Comparison of ENCODE assay signal across 10 cellular contexts in genomic region chr7:7989985-7990761, GRCh38. TPM values are rescaled to one million over a fixed set of nuclear protein-coding genes. Genes with fewer than 3 reads are reported as not detected.
DNase-seq lines count a peak whose midpoint lies in the region; ATAC-seq, FAIRE-seq and TF ChIP-seq lines count a peak whose summit lies in the region.
"Had no signal": no experiment of that assay in that cellular context is flagged by ENCODE, and none has a peak within 500 bp of the region (broad histone marks: within the 10 kb centered on the region; RNA-seq: fewer than 3 reads in every experiment).

No MANE protein-coding gene starts in this region.

- H3K27ac Mint-ChIP-seq in activated naive CD4-positive, alpha-beta T cell treated with anti-CD3 and anti-CD28 coated beads for 36 hours: peak overlapping the region; percentile 12
- H3K27ac Mint-ChIP-seq in WTC11: peak overlapping the region; percentile 49; the same call in 1 of the 2 replicates
- H3K27ac Mint-ChIP-seq in stimulated activated naive B cell treated with anti-CD40 and anti-IgM and Interleukin-4, amounts not matched to agents 10 μg/mL and 1 μg/mL and 100 μg/mL, for 72 hours: peak overlapping the region; percentile 85

- H3K4me3 Mint-ChIP-seq in activated naive CD4-positive, alpha-beta T cell treated with anti-CD3 and anti-CD28 coated beads for 36 hours: peak overlapping the region; percentile 56
- no peak overlapping the region for H3K4me3 Mint-ChIP-seq in WTC11
- H3K4me3 Mint-ChIP-seq in stimulated activated naive B cell treated with anti-CD40 and anti-IgM and Interleukin-4, amounts not matched to agents 10 μg/mL and 1 μg/mL and 100 μg/mL, for 72 hours: peak overlapping the region; percentile 68 to 71

- TF ChIP-seq CTCF in WTC11 (IDR thresholded peaks at IDR 0.05): no peak

- H3K27me3 Mint-ChIP-seq in activated naive CD4-positive, alpha-beta T cell treated with anti-CD3 and anti-CD28 coated beads for 36 hours (ENCODE audit: low read depth): no peaks in the 10 kb centered on the region
- no peaks in the 10 kb centered on the region for H3K27me3 Mint-ChIP-seq in WTC11 (ENCODE audit: low read depth)
- no peaks in the 10 kb centered on the region for H3K27me3 Mint-ChIP-seq in stimulated activated naive B cell treated with anti-CD40 and anti-IgM and Interleukin-4, amounts not matched to agents 10 μg/mL and 1 μg/mL and 100 μg/mL, for 72 hours

- ATAC-seq in WTC11 (no peak), left ventricle myocardium superior (peak; percentile 12), GM18909 (IDR thresholded peaks at IDR 0.05; ENCODE audit: poor library complexity, unreplicated experiment) (no peak)
- ATAC-seq in stimulated activated naive B cell treated with anti-CD40 and anti-IgM and Interleukin-4, amounts not matched to agents 10 μg/mL and 1 μg/mL and 100 μg/mL, for 72 hours (replicated peaks): no peak

- H3K4me1 Mint-ChIP-seq in activated naive CD4-positive, alpha-beta T cell treated with anti-CD3 and anti-CD28 coated beads for 36 hours (ENCODE audit: low read depth): peaks cover 37% of the 10 kb centered on the region
- peaks cover 9% of the 10 kb centered on the region for H3K4me1 Mint-ChIP-seq in WTC11
- peaks cover 25 to 55% of the 10 kb centered on the region in 2 donors for H3K4me1 Mint-ChIP-seq in stimulated activated naive B cell treated with anti-CD40 and anti-IgM and Interleukin-4, amounts not matched to agents 10 μg/mL and 1 μg/mL and 100 μg/mL, for 72 hours

- peaks cover 14% of the 10 kb centered on the region for H3K9me3 Mint-ChIP-seq in activated naive CD4-positive, alpha-beta T cell treated with anti-CD3 and anti-CD28 coated beads for 36 hours
- peaks cover 37% of the 10 kb centered on the region for H3K9me3 Mint-ChIP-seq in WTC11
- peaks cover 12 to 15% of the 10 kb centered on the region in 2 donors for H3K9me3 Mint-ChIP-seq in stimulated activated naive B cell treated with anti-CD40 and anti-IgM and Interleukin-4, amounts not matched to agents 10 μg/mL and 1 μg/mL and 100 μg/mL, for 72 hours

- DNase-seq in activated naive CD4-positive, alpha-beta T cell treated with anti-CD3 and anti-CD28 coated beads for 36 hours: no peak
- no peak for DNase-seq in activated naive CD4-positive, alpha-beta T cell treated with anti-CD3 and anti-CD28 coated beads, Interleukin-2, amount 50 U/mL, for 16 hours
- DNase-seq in WTC11 (ENCODE audit: low spot score): no peak
- DNase-seq in left ventricle myocardium superior: no peak
- no peak for DNase-seq in stimulated activated naive B cell treated with anti-CD40 and anti-IgM and Interleukin-4, amounts not matched to agents 10 μg/mL and 1 μg/mL and 100 μg/mL, for 72 hours
- no peak for DNase-seq in RCC 7860 (ENCODE audit: low spot score)
- no peak for DNase-seq in GDM1 (lab: John Stamatoyannopoulos, UW)
- DNase-seq: RPMI8226 had no signal

- CTCF ChIA-PET in activated naive CD4-positive, alpha-beta T cell treated with anti-CD3 and anti-CD28 coated beads for 36 hours (lab: Charles Lee): interaction anchor here (0.6 to 1.3 kb wide), 5 partner anchors 8 to 809 kb away, joined by 3 to 10 read pairs (median 3); no protein-coding TSS in a partner anchor
- CTCF ChIA-PET in WTC11 (lab: Charles Lee): interaction anchor here (1.0 kb wide), 1 partner anchor 45 kb away, joined by 4 read pairs; no protein-coding TSS in a partner anchor

- POLR2A ChIA-PET in WTC11 (lab: Charles Lee): no interaction called here

- intact Hi-C loops in activated naive CD4-positive, alpha-beta T cell treated with anti-CD3 and anti-CD28 coated beads for 36 hours (cut with micrococcal nuclease): no loop called here
- intact Hi-C loops in left ventricle myocardium superior (cut with micrococcal nuclease): no loop called here

- H3K36me3 Mint-ChIP-seq in activated naive CD4-positive, alpha-beta T cell treated with anti-CD3 and anti-CD28 coated beads for 36 hours (ENCODE audit: low read depth): peaks cover 15% of the 10 kb centered on the region
- H3K36me3 Mint-ChIP-seq in WTC11: peaks cover 31% of the 10 kb centered on the region
- peaks cover 13 to 21% of the 10 kb centered on the region in 2 donors for H3K36me3 Mint-ChIP-seq in stimulated activated naive B cell treated with anti-CD40 and anti-IgM and Interleukin-4, amounts not matched to agents 10 μg/mL and 1 μg/mL and 100 μg/mL, for 72 hours

- FAIRE-seq in RCC 7860 (lab: Jason Lieb, UNC): no peak
- FAIRE-seq: H1 had no signal

TF ChIP-seq in WTC11, 78 proteins besides CTCF, POLR2A, EP300 and RAD21 (continues in another document):
- TF ChIP-seq ESRRA (CRISPR knock-in tag; IDR thresholded peaks at IDR 0.05; ENCODE audit: borderline replicate concordance) (no peak), ZNF263 (CRISPR knock-in tag; IDR thresholded peaks at IDR 0.05; ENCODE audit: low read depth) (no peak), ZNF532 (CRISPR knock-in tag; IDR thresholded peaks at IDR 0.05; ENCODE audit: borderline replicate concordance) (no peak), MAX (CRISPR knock-in tag; IDR thresholded peaks at IDR 0.05) (no peak), ZNF121 (CRISPR knock-in tag; IDR thresholded peaks at IDR 0.05) (no peak), GABPB1 (CRISPR knock-in tag; IDR thresholded peaks at IDR 0.05) (no peak), NFE2L1 (CRISPR knock-in tag; IDR thresholded peaks at IDR 0.05) (no peak), NR3C1 (CRISPR knock-in tag; conservative IDR thresholded peaks at IDR 0.05; ENCODE audit: low read depth) (no peak), E2F4 (CRISPR knock-in tag; IDR thresholded peaks at IDR 0.05; ENCODE audit: borderline replicate concordance, low read depth) (no peak), IRF1 (CRISPR knock-in tag; IDR thresholded peaks at IDR 0.05) (no peak), PREB (CRISPR knock-in tag; IDR thresholded peaks at IDR 0.05; ENCODE audit: borderline replicate concordance) (no peak), ZNF396 (CRISPR knock-in tag; IDR thresholded peaks at IDR 0.05; ENCODE audit: borderline replicate concordance) (no peak), SMAD4 (CRISPR knock-in tag; IDR thresholded peaks at IDR 0.05) (no peak), OVOL2 (CRISPR knock-in tag; IDR thresholded peaks at IDR 0.05; ENCODE audit: borderline replicate concordance) (no peak)

RNA-seq across cellular contexts. Expression of gene GLCCI1, which starts 21.6 kb away (rescaled TPM):
- total RNA-seq in activated naive CD4-positive, alpha-beta T cell treated with anti-CD3 and anti-CD28 coated beads for 36 hours: 10 to 100 TPM; 12.9 to 13.3 TPM
- total RNA-seq in WTC11 (2021): 23.8 to 27.0 TPM (median 24.2 TPM) in 3 replicates
- 8.6 TPM for total RNA-seq in left ventricle myocardium superior

Comparison
In these comparisons a context has a peak if more than half of its experiments do, and no peak if none do; other contexts are left out.
1. H3K27ac Mint-ChIP-seq: peak in every context shown above with its lines; median percentile 85 in stimulated activated naive B cell treated with anti-CD40 and anti-IgM and Interleukin-4, amounts not matched to agents 10 μg/mL and 1 μg/mL and 100 μg/mL, for 72 hours; 49 in WTC11; 12 in activated naive CD4-positive, alpha-beta T cell treated with anti-CD3 and anti-CD28 coated beads for 36 hours.